ENCODE assay signal across 8 cellular contexts in the genomic region with DNA sequence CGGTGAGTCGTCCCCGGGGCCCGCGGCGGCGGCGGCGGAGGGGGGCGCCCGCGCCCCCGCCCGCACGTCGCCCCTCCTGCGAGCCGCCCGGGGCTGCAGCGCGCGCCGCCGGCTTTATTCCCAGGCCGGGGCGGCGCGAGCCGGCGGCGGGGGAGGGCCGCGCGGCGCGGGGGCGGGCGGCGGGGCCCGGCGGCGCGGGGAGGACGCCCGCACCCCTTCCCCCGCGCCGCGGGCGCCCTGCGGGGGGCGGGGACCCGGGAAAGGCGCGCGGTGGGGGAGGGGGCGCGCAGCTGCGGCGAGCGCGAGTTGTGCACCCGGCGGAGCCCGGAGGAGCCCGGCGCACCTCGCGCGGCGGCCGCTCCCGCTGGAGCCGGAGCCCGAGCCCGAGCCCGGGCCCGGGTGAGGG. TPM values are rescaled to one million over a fixed set of nuclear protein-coding genes. Genes with fewer than 3 reads are reported as not detected.
A peak's percentile ranks its signal among the peaks of the same experiment; 100 is the strongest.
DNase-seq lines count a peak whose midpoint lies in the region; ATAC-seq and TF ChIP-seq lines count a peak whose summit lies in the region.

No MANE protein-coding gene starts in this region.

- CTCF ChIA-PET in BJ (lab: Yijun Ruan, JAX), result interaction anchor here (1.3 to 1.8 kb wide), 2 partner anchors 9 to 41 kb away, joined by 4 to 8 read pairs; no protein-coding TSS in a partner anchor

- DNase-seq in BJ (ENCODE audit: low read depth) (no peak), astrocyte of the cerebellum (ENCODE audit: low read depth) (no peak), kidney tubule cell (ENCODE audit: low spot score) (peak; percentile 26), NOMO-1 treated with dmso at 0.1 percent for 144 hours (lab: John Stamatoyannopoulos, UW; ENCODE audit: unreplicated experiment) (no peak), UCSD-AML1 (lab: John Stamatoyannopoulos, UW; ENCODE audit: unreplicated experiment) (no peak)

- peak; percentile 21 for ATAC-seq in GM19324 (IDR thresholded peaks at IDR 0.05; ENCODE audit: low FRiP score, unreplicated experiment)

- H3K36me3 ChIP-seq in BJ (ENCODE audit: control insufficient read depth, insufficient read depth, low read length) (peaks cover 5% of the 10 kb centered on the region; the same call in 1 of the 2 replicates), HUES64 (ENCODE audit: insufficient read depth, low read length) (peaks cover 42% of the 10 kb centered on the region), stomach smooth muscle (ENCODE audit: control insufficient read depth in 2 of 2, insufficient read depth in 2 of 2, low read length in 2 of 2) (no peaks in the 10 kb centered on the region)

- H3K9ac ChIP-seq in HUES64 (ENCODE audit: low read depth, low read length), result peak overlapping the region; percentile 99
- peak overlapping the region in 1 of 2 donors; percentile 64 for H3K9ac ChIP-seq in stomach smooth muscle (ENCODE audit: low read length in 2 of 2)

- under 1% methylated on average over 78 of the region's 78 CpGs for WGBS in HUES64

- H3K4me3 ChIP-seq in BJ (ENCODE audit: low read depth, low read length) (peak overlapping the region; percentile 80), HUES64 (ENCODE audit: low read length) (peak overlapping the region; percentile 97), astrocyte of the cerebellum (ENCODE audit: low read depth, low read length) (peak overlapping the region; percentile 68), stomach smooth muscle (ENCODE audit: low read length in 2 of 2) (peak overlapping the region; percentile 49 to 76)

- H3K27me3 ChIP-seq in BJ (ENCODE audit: control insufficient read depth, insufficient read depth, low read length) (no peaks in the 10 kb centered on the region), HUES64 (ENCODE audit: insufficient read depth, low read length) (no peaks in the 10 kb centered on the region), stomach smooth muscle (ENCODE audit: control insufficient read depth in 1 of 2, insufficient read depth in 2 of 2, low read length in 2 of 2) (no peaks in the 10 kb centered on the region)

- peak overlapping the region; percentile 100 for H3K27ac ChIP-seq in HUES64 (ENCODE audit: low read depth, low read length)
- no peak overlapping the region for H3K27ac ChIP-seq in stomach smooth muscle (ENCODE audit: low read length)

- H3K4me1 ChIP-seq in HUES64 (ENCODE audit: insufficient read depth, low read length), result peaks cover 45% of the 10 kb centered on the region
- peaks cover 23% of the 10 kb centered on the region for H3K4me1 ChIP-seq in stomach smooth muscle (ENCODE audit: control insufficient read depth, insufficient read depth, low read length)

- POLR2A ChIA-PET in BJ (lab: Charles Lee), result interaction anchor here (0.6 to 1.2 kb wide), 2 partner anchors 14 to 45 kb away, joined by 5 to 19 read pairs; no protein-coding TSS in a partner anchor

- H3K9me3 ChIP-seq in HUES64 (ENCODE audit: insufficient read depth, low read depth, low read length), result no peaks in the 10 kb centered on the region
- no peaks in the 10 kb centered on the region for H3K9me3 ChIP-seq in stomach smooth muscle (ENCODE audit: control insufficient read depth in 2 of 2, low read length in 2 of 2)

- in situ Hi-C loops in astrocyte of the cerebellum (cut with HindIII; ENCODE audit: low sequenced_read_pairs), result no loop called here

- TF ChIP-seq CTCF in BJ (IDR thresholded peaks at IDR 0.05; ENCODE audit: insufficient read depth, low read depth, low read length) (no peak), astrocyte of the cerebellum (IDR thresholded peaks at IDR 0.05; ENCODE audit: low read depth, low read length, missing control alignments) (no peak)

RNA-seq across cellular contexts. Expression of a gene that starts 0.6 kb away (rescaled TPM):
- 84.1 and 168 TPM in 2 replicates for polyA plus RNA-seq in BJ (2011; rRNA removed)
- 62.2 and 102 TPM in 2 replicates for polyA minus RNA-seq in BJ (2011; rRNA and poly(A)+ RNA removed)
- polyA plus RNA-seq in HUES64 (2013, experiment 1 of 2), result 2,125 TPM
- 2,161 TPM for polyA plus RNA-seq in HUES64 (2013, experiment 2 of 2)

RNA-seq across cellular contexts. Expression of a gene that starts 11.5 kb away (rescaled TPM):
- polyA plus RNA-seq in BJ (2011; rRNA removed), result 16.3 and 29.5 TPM in 2 replicates
- 16.4 and 22.1 TPM in 2 replicates for polyA minus RNA-seq in BJ (2011; rRNA and poly(A)+ RNA removed)
- polyA plus RNA-seq in HUES64 (2013, experiment 1 of 2), result 5.7 TPM
- 5.8 TPM for polyA plus RNA-seq in HUES64 (2013, experiment 2 of 2)
